8 cellular contexts compared by ENCODE assay signal in the genomic region with DNA sequence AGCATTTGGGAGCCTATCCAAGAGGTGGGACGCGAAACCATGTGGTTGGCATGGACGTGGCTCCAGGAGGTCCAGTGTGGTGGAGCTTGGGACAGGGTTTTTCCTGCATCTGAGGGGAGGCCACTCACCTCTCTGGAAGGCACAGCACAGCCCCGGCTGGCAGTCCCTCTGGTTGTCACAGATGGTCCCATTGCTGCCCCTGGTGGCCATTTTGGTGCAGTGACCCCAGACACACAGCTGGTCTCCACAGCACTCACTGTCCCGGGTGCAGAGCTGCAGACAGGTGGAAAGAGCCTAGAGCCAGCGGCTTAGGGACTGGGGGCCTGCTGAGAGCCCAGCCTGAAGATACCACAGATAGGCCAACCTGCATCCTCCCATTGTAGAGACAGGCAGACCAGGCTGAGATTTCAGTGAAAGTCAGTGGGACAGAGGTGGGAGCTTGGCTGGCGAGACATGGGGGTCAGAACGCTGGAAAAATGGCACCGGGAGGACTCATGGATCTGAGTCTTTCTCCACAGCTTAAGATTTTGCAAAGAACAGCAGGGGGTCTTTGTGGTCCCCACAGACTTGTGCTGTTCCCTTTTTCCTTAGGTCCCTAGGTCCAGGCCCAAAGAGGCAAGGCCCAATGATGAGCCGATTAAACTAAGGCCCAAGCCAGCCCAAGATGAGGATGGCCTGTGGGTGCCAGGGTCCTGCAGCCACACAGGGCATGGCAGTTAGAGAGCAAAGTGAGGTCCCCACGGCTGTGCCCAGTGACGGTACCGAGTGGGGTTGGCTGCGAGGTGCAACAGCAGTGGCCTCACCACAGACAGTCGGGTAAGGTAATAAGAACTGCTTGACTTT. TPM values are rescaled to one million over a fixed set of nuclear protein-coding genes. Genes with fewer than 3 reads are reported as not detected.
A peak's percentile ranks its signal among the peaks of the same experiment; 100 is the strongest.
DNase-seq lines count a peak whose midpoint lies in the region; ATAC-seq, FAIRE-seq and TF ChIP-seq lines count a peak whose summit lies in the region.

No MANE protein-coding gene starts in this region.

- no peaks in the 10 kb centered on the region for H3K9me3 ChIP-seq in cardiac muscle cell (ENCODE audit: low read depth)

- peak; percentile 91 for ATAC-seq in GM19455 (IDR thresholded peaks at IDR 0.05; ENCODE audit: unreplicated experiment)
- ATAC-seq in HG03521 (IDR thresholded peaks at IDR 0.05; ENCODE audit: unreplicated experiment) = peak; percentile 91

- peak overlapping the region; percentile 3 for H3K27ac ChIP-seq in cardiac muscle cell

- peaks cover 16% of the 10 kb centered on the region for H3K36me3 ChIP-seq in cardiac muscle cell

- FAIRE-seq in RCC 7860 (lab: Jason Lieb, UNC) = no peak

- DNase-seq in DMS 273 (lab: John Stamatoyannopoulos, UW; ENCODE audit: unreplicated experiment) = peak; percentile 83
- DNase-seq in RCC 7860 (ENCODE audit: low spot score) = peak; percentile 42
- DNase-seq in activated T-helper 9 cell treated with anti-CD3 and anti-CD28 coated beads, Interleukin-2, amount 50 U/mL, for 16 hours (ENCODE audit: low read depth) = peak; percentile 47
- peak; percentile 53 to 81 for DNase-seq in cardiac muscle cell (ENCODE audit: low read depth in 1 of 2, low spot score in 1 of 2)
- DNase-seq in retinal pigment epithelial cell (ENCODE audit: low read depth) = no peak
- DNase-seq in GF-D8 (lab: John Stamatoyannopoulos, UW) = no peak

- peak; percentile 77 for TF ChIP-seq CTCF in cardiac muscle cell (IDR thresholded peaks at IDR 0.05; ENCODE audit: low read depth, low read length)
- TF ChIP-seq CTCF in retinal pigment epithelial cell (conservative IDR thresholded peaks at IDR 0.05; ENCODE audit: low read depth, low read length) = peak; percentile 87

- H3K4me3 ChIP-seq in cardiac muscle cell (no peak overlapping the region), retinal pigment epithelial cell (ENCODE audit: low read length) (no peak overlapping the region)

- H3K4me1 ChIP-seq in cardiac muscle cell (ENCODE audit: low read depth) = peaks cover 16% of the 10 kb centered on the region

- H3K27me3 ChIP-seq in cardiac muscle cell = no peaks in the 10 kb centered on the region

RNA-seq across cellular contexts. Expression of a gene that starts 41.4 kb away (rescaled TPM):
- 180 and 309 TPM in 2 replicates for total RNA-seq in cardiac muscle cell
- 226 and 238 TPM in 2 replicates for polyA plus RNA-seq in cardiac muscle cell

Comparison
In these comparisons a context has a peak if more than half of its experiments do, and no peak if none do; other contexts are left out.
1. DNase-seq: peak in DMS 273 (single experiment), RCC 7860 (single experiment), activated T-helper 9 cell treated with anti-CD3 and anti-CD28 coated beads, Interleukin-2, amount 50 U/mL, for 16 hours (single experiment) and cardiac muscle cell (2 of 2); none in retinal pigment epithelial cell (single experiment) and GF-D8 (single experiment).